In the genomic region with DNA sequence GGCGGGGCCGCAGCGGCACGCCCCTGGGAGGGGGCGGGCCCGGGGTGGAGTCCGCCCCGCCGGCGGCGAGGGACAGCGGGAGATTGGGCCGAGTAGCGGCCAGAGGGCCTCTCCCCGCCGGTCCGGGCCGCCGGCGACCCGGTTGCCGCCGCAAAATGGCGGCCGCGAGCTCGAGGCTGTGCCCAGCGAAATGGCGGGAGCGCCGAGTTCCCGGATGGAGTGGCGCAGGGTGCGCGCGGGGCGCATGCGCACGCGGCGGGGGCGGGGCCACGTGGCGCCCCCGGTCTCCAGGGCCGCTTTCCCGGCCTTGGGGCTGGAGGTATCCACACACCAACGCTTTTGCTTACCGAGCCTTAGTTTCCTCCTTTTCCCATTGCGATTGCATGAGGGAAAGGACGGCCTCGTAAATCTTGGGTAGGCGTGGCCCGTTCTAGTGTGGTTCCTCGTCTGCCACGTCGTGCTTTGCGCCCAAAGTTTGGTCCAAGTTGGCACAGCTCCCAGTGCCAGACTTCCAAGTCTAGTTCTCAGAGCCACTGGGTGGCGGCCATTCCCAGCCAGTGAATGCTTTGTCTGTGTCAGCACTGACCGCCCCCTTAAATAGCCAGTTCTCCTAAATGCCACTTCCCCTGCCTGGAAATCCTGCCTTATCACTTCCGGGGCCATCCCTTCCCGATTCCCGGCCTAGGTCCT, we compare ENCODE assay signal across 1 cellular context.
TF ChIP-seq lines count a peak whose summit lies in the region.

No MANE protein-coding gene starts in this region.

TF ChIP-seq in K562, 482 proteins besides CTCF, POLR2A, EP300 and RAD21 (continued from another document and continues in another):
- TF ChIP-seq, protein P1, sequence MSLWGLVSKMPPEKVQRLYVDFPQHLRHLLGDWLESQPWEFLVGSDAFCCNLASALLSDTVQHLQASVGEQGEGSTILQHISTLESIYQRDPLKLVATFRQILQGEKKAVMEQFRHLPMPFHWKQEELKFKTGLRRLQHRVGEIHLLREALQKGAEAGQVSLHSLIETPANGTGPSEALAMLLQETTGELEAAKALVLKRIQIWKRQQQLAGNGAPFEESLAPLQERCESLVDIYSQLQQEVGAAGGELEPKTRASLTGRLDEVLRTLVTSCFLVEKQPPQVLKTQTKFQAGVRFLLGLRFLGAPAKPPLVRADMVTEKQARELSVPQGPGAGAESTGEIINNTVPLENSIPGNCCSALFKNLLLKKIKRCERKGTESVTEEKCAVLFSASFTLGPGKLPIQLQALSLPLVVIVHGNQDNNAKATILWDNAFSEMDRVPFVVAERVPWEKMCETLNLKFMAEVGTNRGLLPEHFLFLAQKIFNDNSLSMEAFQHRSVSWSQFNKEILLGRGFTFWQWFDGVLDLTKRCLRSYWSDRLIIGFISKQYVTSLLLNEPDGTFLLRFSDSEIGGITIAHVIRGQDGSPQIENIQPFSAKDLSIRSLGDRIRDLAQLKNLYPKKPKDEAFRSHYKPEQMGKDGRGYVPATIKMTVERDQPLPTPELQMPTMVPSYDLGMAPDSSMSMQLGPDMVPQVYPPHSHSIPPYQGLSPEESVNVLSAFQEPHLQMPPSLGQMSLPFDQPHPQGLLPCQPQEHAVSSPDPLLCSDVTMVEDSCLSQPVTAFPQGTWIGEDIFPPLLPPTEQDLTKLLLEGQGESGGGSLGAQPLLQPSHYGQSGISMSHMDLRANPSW (CRISPR knock-in tag; IDR thresholded peaks at IDR 0.05), result no peak
- TF ChIP-seq, protein P2, sequence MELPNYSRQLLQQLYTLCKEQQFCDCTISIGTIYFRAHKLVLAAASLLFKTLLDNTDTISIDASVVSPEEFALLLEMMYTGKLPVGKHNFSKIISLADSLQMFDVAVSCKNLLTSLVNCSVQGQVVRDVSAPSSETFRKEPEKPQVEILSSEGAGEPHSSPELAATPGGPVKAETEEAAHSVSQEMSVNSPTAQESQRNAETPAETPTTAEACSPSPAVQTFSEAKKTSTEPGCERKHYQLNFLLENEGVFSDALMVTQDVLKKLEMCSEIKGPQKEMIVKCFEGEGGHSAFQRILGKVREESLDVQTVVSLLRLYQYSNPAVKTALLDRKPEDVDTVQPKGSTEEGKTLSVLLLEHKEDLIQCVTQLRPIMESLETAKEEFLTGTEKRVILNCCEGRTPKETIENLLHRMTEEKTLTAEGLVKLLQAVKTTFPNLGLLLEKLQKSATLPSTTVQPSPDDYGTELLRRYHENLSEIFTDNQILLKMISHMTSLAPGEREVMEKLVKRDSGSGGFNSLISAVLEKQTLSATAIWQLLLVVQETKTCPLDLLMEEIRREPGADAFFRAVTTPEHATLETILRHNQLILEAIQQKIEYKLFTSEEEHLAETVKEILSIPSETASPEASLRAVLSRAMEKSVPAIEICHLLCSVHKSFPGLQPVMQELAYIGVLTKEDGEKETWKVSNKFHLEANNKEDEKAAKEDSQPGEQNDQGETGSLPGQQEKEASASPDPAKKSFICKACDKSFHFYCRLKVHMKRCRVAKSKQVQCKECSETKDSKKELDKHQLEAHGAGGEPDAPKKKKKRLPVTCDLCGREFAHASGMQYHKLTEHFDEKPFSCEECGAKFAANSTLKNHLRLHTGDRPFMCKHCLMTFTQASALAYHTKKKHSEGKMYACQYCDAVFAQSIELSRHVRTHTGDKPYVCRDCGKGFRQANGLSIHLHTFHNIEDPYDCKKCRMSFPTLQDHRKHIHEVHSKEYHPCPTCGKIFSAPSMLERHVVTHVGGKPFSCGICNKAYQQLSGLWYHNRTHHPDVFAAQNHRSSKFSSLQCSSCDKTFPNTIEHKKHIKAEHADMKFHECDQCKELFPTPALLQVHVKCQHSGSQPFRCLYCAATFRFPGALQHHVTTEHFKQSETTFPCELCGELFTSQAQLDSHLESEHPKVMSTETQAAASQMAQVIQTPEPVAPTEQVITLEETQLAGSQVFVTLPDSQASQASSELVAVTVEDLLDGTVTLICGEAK (IDR thresholded peaks at IDR 0.05), result peak; percentile 68; the same call in 1 of the 2 replicates
- TF ChIP-seq, protein P2 (CRISPR knock-in tag; IDR thresholded peaks at IDR 0.05), result no peak; the same call in 1 of the 2 replicates
- TF ChIP-seq, protein P3, sequence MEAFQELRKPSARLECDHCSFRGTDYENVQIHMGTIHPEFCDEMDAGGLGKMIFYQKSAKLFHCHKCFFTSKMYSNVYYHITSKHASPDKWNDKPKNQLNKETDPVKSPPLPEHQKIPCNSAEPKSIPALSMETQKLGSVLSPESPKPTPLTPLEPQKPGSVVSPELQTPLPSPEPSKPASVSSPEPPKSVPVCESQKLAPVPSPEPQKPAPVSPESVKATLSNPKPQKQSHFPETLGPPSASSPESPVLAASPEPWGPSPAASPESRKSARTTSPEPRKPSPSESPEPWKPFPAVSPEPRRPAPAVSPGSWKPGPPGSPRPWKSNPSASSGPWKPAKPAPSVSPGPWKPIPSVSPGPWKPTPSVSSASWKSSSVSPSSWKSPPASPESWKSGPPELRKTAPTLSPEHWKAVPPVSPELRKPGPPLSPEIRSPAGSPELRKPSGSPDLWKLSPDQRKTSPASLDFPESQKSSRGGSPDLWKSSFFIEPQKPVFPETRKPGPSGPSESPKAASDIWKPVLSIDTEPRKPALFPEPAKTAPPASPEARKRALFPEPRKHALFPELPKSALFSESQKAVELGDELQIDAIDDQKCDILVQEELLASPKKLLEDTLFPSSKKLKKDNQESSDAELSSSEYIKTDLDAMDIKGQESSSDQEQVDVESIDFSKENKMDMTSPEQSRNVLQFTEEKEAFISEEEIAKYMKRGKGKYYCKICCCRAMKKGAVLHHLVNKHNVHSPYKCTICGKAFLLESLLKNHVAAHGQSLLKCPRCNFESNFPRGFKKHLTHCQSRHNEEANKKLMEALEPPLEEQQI (IDR thresholded peaks at IDR 0.05), result no peak
- peak; percentile 97 to 99 (median 99) for TF ChIP-seq YY1 (IDR thresholded peaks at IDR 0.05; ENCODE audit: borderline replicate concordance in 1 of 3, control insufficient read depth in 1 of 3, extremely low read depth in 1 of 3, insufficient read depth in 3 of 3, insufficient read length in 1 of 3, insufficient replicate concordance in 2 of 3, low read depth in 1 of 3, low read length in 2 of 3)
- TF ChIP-seq ARNT (IDR thresholded peaks at IDR 0.05), result no peak
- no peak for TF ChIP-seq XRCC3 (IDR thresholded peaks at IDR 0.05)
- TF ChIP-seq, protein P4, sequence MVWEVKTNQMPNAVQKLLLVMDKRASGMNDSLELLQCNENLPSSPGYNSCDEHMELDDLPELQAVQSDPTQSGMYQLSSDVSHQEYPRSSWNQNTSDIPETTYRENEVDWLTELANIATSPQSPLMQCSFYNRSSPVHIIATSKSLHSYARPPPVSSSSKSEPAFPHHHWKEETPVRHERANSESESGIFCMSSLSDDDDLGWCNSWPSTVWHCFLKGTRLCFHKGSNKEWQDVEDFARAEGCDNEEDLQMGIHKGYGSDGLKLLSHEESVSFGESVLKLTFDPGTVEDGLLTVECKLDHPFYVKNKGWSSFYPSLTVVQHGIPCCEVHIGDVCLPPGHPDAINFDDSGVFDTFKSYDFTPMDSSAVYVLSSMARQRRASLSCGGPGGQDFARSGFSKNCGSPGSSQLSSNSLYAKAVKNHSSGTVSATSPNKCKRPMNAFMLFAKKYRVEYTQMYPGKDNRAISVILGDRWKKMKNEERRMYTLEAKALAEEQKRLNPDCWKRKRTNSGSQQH (CRISPR knock-in tag; IDR thresholded peaks at IDR 0.05), result no peak
- TF ChIP-seq SNIP1 (IDR thresholded peaks at IDR 0.05; ENCODE audit: low read depth), result no peak
- TF ChIP-seq MEIS2 (IDR thresholded peaks at IDR 0.05; ENCODE audit: partially characterized antibody), result peak; percentile 86
- TF ChIP-seq ZNF583 (CRISPR knock-in tag; IDR thresholded peaks at IDR 0.05), result peak; percentile 83; the same call in 1 of the 2 replicates
- peak; percentile 42; the same call in 1 of the 2 replicates for TF ChIP-seq ELF1 (tag; IDR thresholded peaks at IDR 0.05)
- no peak for TF ChIP-seq COPS2 (conservative IDR thresholded peaks at IDR 0.05)
- TF ChIP-seq, protein P5, sequence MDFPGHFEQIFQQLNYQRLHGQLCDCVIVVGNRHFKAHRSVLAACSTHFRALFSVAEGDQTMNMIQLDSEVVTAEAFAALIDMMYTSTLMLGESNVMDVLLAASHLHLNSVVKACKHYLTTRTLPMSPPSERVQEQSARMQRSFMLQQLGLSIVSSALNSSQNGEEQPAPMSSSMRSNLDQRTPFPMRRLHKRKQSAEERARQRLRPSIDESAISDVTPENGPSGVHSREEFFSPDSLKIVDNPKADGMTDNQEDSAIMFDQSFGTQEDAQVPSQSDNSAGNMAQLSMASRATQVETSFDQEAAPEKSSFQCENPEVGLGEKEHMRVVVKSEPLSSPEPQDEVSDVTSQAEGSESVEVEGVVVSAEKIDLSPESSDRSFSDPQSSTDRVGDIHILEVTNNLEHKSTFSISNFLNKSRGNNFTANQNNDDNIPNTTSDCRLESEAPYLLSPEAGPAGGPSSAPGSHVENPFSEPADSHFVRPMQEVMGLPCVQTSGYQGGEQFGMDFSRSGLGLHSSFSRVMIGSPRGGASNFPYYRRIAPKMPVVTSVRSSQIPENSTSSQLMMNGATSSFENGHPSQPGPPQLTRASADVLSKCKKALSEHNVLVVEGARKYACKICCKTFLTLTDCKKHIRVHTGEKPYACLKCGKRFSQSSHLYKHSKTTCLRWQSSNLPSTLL (IDR thresholded peaks at IDR 0.05), result no peak
- TF ChIP-seq, protein P6, sequence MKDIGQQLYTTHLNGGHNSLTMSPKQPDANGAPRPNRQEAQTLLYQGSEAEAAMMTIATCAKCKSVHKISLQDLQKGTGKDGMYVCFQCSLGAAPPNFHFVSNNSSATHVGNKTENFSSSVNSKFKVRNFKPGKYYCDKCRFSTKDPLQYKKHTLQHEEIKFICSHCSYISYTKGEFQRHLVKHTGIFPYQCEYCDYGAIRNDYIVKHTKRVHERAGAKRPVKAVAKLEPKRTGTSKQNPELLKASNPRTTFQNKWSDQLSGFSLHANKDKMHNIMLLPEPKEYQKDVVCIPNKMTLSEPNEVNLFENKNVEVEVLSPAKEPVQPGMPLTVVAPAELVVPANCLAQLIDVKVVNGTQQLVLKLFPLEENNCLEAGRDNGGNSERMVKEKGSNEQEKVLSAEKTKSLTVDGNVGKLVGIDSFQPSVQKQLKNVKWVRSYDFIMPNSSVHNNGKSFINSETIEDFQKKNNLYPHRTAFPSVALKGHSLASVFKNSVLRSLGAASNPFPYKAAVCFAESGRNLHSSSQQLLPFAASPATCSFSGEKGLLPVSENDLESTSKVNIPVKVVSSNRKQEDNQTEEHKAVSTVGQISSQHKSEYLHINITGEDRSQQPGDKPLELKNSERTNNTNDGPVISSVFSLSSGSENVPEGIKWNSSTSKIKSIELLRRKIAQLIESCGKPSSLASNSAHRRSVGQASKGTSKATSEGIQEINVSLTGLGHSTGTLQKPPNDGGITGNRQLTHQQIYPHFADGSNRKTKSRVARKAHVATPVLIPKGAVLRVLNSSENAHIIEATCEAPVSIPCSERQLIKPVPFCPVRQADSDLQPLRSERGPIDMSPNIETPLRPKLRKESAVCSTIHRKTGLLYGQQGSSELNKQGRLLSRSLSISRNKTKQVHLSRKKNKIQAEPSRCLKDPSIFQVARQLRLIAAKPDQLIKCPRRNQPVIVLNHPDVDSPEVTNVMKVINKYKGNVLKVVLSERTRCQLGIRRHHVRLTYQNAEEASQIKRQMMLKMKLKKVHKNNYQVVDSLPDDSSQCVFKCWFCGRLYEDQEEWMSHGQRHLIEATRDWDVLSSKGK (CRISPR knock-in tag; IDR thresholded peaks at IDR 0.05), result no peak
- TF ChIP-seq, protein P7, sequence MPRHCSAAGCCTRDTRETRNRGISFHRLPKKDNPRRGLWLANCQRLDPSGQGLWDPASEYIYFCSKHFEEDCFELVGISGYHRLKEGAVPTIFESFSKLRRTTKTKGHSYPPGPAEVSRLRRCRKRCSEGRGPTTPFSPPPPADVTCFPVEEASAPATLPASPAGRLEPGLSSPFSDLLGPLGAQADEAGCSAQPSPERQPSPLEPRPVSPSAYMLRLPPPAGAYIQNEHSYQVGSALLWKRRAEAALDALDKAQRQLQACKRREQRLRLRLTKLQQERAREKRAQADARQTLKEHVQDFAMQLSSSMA (CRISPR knock-in tag; IDR thresholded peaks at IDR 0.05), result no peak
- peak; percentile 66 for TF ChIP-seq POLR2AphosphoS5 (IDR thresholded peaks at IDR 0.05; ENCODE audit: control insufficient read depth, insufficient read depth, low read depth, low read length)
- peak; percentile 80; the same call in 1 of the 2 replicates for TF ChIP-seq EP400 (IDR thresholded peaks at IDR 0.05)
- TF ChIP-seq, protein P8, sequence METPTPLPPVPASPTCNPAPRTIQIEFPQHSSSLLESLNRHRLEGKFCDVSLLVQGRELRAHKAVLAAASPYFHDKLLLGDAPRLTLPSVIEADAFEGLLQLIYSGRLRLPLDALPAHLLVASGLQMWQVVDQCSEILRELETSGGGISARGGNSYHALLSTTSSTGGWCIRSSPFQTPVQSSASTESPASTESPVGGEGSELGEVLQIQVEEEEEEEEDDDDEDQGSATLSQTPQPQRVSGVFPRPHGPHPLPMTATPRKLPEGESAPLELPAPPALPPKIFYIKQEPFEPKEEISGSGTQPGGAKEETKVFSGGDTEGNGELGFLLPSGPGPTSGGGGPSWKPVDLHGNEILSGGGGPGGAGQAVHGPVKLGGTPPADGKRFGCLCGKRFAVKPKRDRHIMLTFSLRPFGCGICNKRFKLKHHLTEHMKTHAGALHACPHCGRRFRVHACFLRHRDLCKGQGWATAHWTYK (CRISPR knock-in tag; IDR thresholded peaks at IDR 0.05), result peak; percentile 94
- TF ChIP-seq KLF16 (IDR thresholded peaks at IDR 0.05), result no peak
- TF ChIP-seq HNRNPL (IDR thresholded peaks at IDR 0.05; ENCODE audit: low read depth, low read length), result peak; percentile 60
- peak; percentile 25; the same call in 1 of the 2 replicates for TF ChIP-seq HDAC2 (IDR thresholded peaks at IDR 0.05)
